Comparison of ENCODE assay signal across 16 cellular contexts in genomic region chr1:22819391-22819790, GRCh38.
DNase-seq lines count a peak whose midpoint lies in the region; TF ChIP-seq lines count a peak whose summit lies in the region.
"Had no signal": no experiment of that assay in that cellular context is flagged by ENCODE, and none has a peak within 500 bp of the region (broad histone marks: within the 10 kb centered on the region; RNA-seq: fewer than 3 reads in every experiment).

No MANE protein-coding gene starts in this region.

- TF ChIP-seq CTCF in brain (conservative IDR thresholded peaks at IDR 0.05) = no peak
- no peak for TF ChIP-seq CTCF in mesothelial cell of epicardium (IDR thresholded peaks at IDR 0.05; ENCODE audit: unreplicated experiment)
- TF ChIP-seq CTCF in progenitor cell of endocrine pancreas (IDR thresholded peaks at IDR 0.05; ENCODE audit: unreplicated experiment) = no peak

- no peak overlapping the region for H3K27ac ChIP-seq in effector memory CD4-positive, alpha-beta T cell (ENCODE audit: insufficient read depth, low read length, poor library complexity, severe bottlenecking)
- H3K27ac ChIP-seq: RWPE1 had no signal

- H3K27me3 ChIP-seq in effector memory CD4-positive, alpha-beta T cell (replicated peaks; ENCODE audit: control insufficient read depth, insufficient read depth, low read length, poor library complexity, severe bottlenecking) = no peaks in the 10 kb centered on the region

- H3K4me1 Mint-ChIP-seq in brain = peaks cover 61% of the 10 kb centered on the region
- H3K4me1 Mint-ChIP-seq in mesothelial cell of epicardium = peaks cover 30% of the 10 kb centered on the region
- H3K4me1 Mint-ChIP-seq in progenitor cell of endocrine pancreas (ENCODE audit: low read depth) = peaks cover 22% of the 10 kb centered on the region
- H3K4me1 Mint-ChIP-seq: CD14-positive monocyte had no signal

- H3K9me3 ChIP-seq in effector memory CD4-positive, alpha-beta T cell (ENCODE audit: control insufficient read depth, low read length) = no peaks in the 10 kb centered on the region

- H3K36me3 ChIP-seq in effector memory CD4-positive, alpha-beta T cell (ENCODE audit: control insufficient read depth, insufficient read depth, low read length) = no peaks in the 10 kb centered on the region

- no peaks in the 10 kb centered on the region for H3K4me1 ChIP-seq in effector memory CD4-positive, alpha-beta T cell (ENCODE audit: control insufficient read depth, insufficient read depth, low read length, poor library complexity, severe bottlenecking)

- H3K27ac Mint-ChIP-seq in brain = peak overlapping the region in 4 of 5 experiments; percentile 30 to 82 (median 62)
- H3K27ac Mint-ChIP-seq in mesothelial cell of epicardium = peak overlapping the region; percentile 63
- peak overlapping the region; percentile 23 for H3K27ac Mint-ChIP-seq in progenitor cell of endocrine pancreas

- H3K36me3 Mint-ChIP-seq in brain (peaks cover 7% of the 10 kb centered on the region), mesothelial cell of epicardium (no peaks in the 10 kb centered on the region), progenitor cell of endocrine pancreas (ENCODE audit: insufficient read depth) (no peaks in the 10 kb centered on the region)
- H3K36me3 Mint-ChIP-seq: CD14-positive monocyte had no signal

- no peaks in the 10 kb centered on the region for H3K9me3 Mint-ChIP-seq in brain
- no peaks in the 10 kb centered on the region for H3K9me3 Mint-ChIP-seq in mesothelial cell of epicardium
- H3K9me3 Mint-ChIP-seq in progenitor cell of endocrine pancreas (ENCODE audit: low read depth) = no peaks in the 10 kb centered on the region
- H3K9me3 Mint-ChIP-seq: CD14-positive monocyte had no signal

- no peak overlapping the region for H3K4me3 ChIP-seq in effector memory CD4-positive, alpha-beta T cell (ENCODE audit: insufficient read depth, low read depth, low read length, poor library complexity, severe bottlenecking)

- no peak overlapping the region for H3K4me3 Mint-ChIP-seq in brain
- no peak overlapping the region for H3K4me3 Mint-ChIP-seq in mesothelial cell of epicardium
- H3K4me3 Mint-ChIP-seq in progenitor cell of endocrine pancreas (ENCODE audit: low read depth) = no peak overlapping the region
- H3K4me3 Mint-ChIP-seq: CD14-positive monocyte had no signal

- peaks cover 8% of the 10 kb centered on the region for H3K27me3 Mint-ChIP-seq in brain
- no peaks in the 10 kb centered on the region for H3K27me3 Mint-ChIP-seq in mesothelial cell of epicardium (ENCODE audit: low read depth)
- H3K27me3 Mint-ChIP-seq in progenitor cell of endocrine pancreas = no peaks in the 10 kb centered on the region

- DNase-seq in mesothelial cell of epicardium (ENCODE audit: low spot score in 2 of 2, unreplicated experiment in 2 of 2) (no peak), progenitor cell of endocrine pancreas (ENCODE audit: low spot score, unreplicated experiment) (no peak), NCI-H345 (lab: John Stamatoyannopoulos, UW) (no peak), NCI-H1048 (lab: John Stamatoyannopoulos, UW) (no peak), GM19240 (ENCODE audit: insufficient read length, low spot score) (no peak)
- DNase-seq in effector memory CD4-positive, alpha-beta T cell = no peak
- DNase-seq: Calu3, Kasumi-1, NCI-H1105 treated with DMSO at 0.1 percent for 48 hours, NCI-H2029, NCI-H446 treated with DMSO at 0.1 percent for 48 hours, NCI-H526, SHP77 had no signal
